In genomic region chr6:32129297-32130088, GRCh38 we compare ENCODE assay signal across 1 cellular context.
TF ChIP-seq lines count a peak whose summit lies in the region.

No MANE protein-coding gene starts in this region.

TF ChIP-seq in IMR-90, 13 proteins besides CTCF, POLR2A, EP300 and RAD21:
- no peak for TF ChIP-seq ELK1 (IDR thresholded peaks at IDR 0.05; ENCODE audit: borderline replicate concordance, low read depth, low read length)
- TF ChIP-seq CEBPB (IDR thresholded peaks at IDR 0.05; ENCODE audit: low read depth, low read length) = no peak
- no peak for TF ChIP-seq BHLHE40 (IDR thresholded peaks at IDR 0.05; ENCODE audit: low read depth, low read length)
- no peak for TF ChIP-seq RFX5 (IDR thresholded peaks at IDR 0.05; ENCODE audit: low read depth, low read length)
- no peak for TF ChIP-seq NFE2L2 (IDR thresholded peaks at IDR 0.05; ENCODE audit: low read depth, low read length)
- no peak for TF ChIP-seq MXI1 (IDR thresholded peaks at IDR 0.05; ENCODE audit: borderline replicate concordance, low read depth, low read length)
- no peak for TF ChIP-seq SMC3 (IDR thresholded peaks at IDR 0.05; ENCODE audit: low read depth, low read length)
- no peak for TF ChIP-seq FOS (IDR thresholded peaks at IDR 0.05; ENCODE audit: low read depth, low read length)
- no peak for TF ChIP-seq MAFK (IDR thresholded peaks at IDR 0.05; ENCODE audit: low read depth, low read length)
- no peak for TF ChIP-seq USF2 (IDR thresholded peaks at IDR 0.05; ENCODE audit: low read depth, low read length)
- TF ChIP-seq MAZ (IDR thresholded peaks at IDR 0.05; ENCODE audit: borderline replicate concordance, low read depth, low read length) = no peak
- no peak for TF ChIP-seq CHD1 (IDR thresholded peaks at IDR 0.05; ENCODE audit: low read depth, low read length)
- TF ChIP-seq RCOR1 (IDR thresholded peaks at IDR 0.05; ENCODE audit: insufficient replicate concordance, low read length) = no peak
